In the genomic region with DNA sequence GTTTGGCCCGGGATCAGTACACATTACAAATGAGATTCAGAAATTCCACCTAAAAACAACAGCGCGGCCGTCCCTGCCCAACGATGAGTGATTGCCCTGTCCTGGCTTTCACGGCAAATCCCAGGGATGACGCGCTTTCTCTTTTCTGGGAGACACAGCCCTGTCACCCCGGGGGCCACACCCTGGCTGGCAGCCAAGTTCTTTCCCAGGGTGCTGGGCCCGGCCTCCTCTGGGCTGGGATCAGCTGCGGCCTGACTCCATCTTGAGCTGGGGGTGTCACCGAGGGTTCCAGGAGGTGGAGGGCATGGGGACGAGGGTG, we compare ENCODE assay signal across 24 cellular contexts.
DNase-seq lines count a peak whose midpoint lies in the region; ATAC-seq and TF ChIP-seq lines count a peak whose summit lies in the region.
"Had no signal": no experiment of that assay in that cellular context is flagged by ENCODE, and none has a peak within 500 bp of the region (broad histone marks: within the 10 kb centered on the region; RNA-seq: fewer than 3 reads in every experiment).

No MANE protein-coding gene starts in this region.

- no peak overlapping the region for H3K27ac ChIP-seq in lower lobe of right lung
- H3K27ac ChIP-seq: C4-2B, coronary artery, GM23248, KMS-11 had no signal

- no peaks in the 10 kb centered on the region for H3K9me3 ChIP-seq in lower lobe of right lung
- H3K9me3 ChIP-seq: breast epithelium had no signal

- H3K27me3 Mint-ChIP-seq in naive thymus-derived CD8-positive, alpha-beta T cell: peaks cover 4 to 10% (median 6%) of the 10 kb centered on the region in 5 donors
- H3K27me3 Mint-ChIP-seq: progenitor cell of endocrine pancreas had no signal

- no peak for TF ChIP-seq CTCF in choroid plexus epithelial cell (conservative IDR thresholded peaks at IDR 0.05; ENCODE audit: low read depth, low read length)
- TF ChIP-seq CTCF in lower lobe of right lung (IDR thresholded peaks at IDR 0.05): no peak

- peaks cover 3% of the 10 kb centered on the region for H3K36me3 ChIP-seq in lower lobe of right lung
- H3K36me3 ChIP-seq: breast epithelium had no signal

- H3K4me3 Mint-ChIP-seq in naive thymus-derived CD8-positive, alpha-beta T cell: no peak overlapping the region
- H3K4me3 Mint-ChIP-seq: activated CD8-positive, alpha-beta T cell treated with anti-CD3 and anti-CD28 coated beads, Interleukin-2, amount 10 ng/mL, durations not matched to agents 7 days and 5 days; effector memory CD8-positive, alpha-beta T cell had no signal

- peaks cover 11 to 18% (median 14%) of the 10 kb centered on the region in 4 donors for H3K4me1 Mint-ChIP-seq in naive thymus-derived CD8-positive, alpha-beta T cell

- H3K4me1 ChIP-seq in lower lobe of right lung: peaks cover 24% of the 10 kb centered on the region
- H3K4me1 ChIP-seq: breast epithelium had no signal

- intact Hi-C loops in lower lobe of right lung (cut with DNase I): no loop called here

- no peak for ATAC-seq in lower lobe of right lung
- no peak for ATAC-seq in naive thymus-derived CD8-positive, alpha-beta T cell
- ATAC-seq: activated CD8-positive, alpha-beta T cell treated with anti-CD3 and anti-CD28 coated beads, Interleukin-2, amount 10 ng/mL, durations not matched to agents 7 days and 5 days; effector memory CD8-positive, alpha-beta T cell had no signal

- H3K36me3 Mint-ChIP-seq in naive thymus-derived CD8-positive, alpha-beta T cell: peaks cover 0 to 4% (median 0%) of the 10 kb centered on the region in 3 donors

- POLR2A ChIA-PET in naive thymus-derived CD8-positive, alpha-beta T cell (lab: Charles Lee): no interaction called here

- no peak overlapping the region for H3K4me3 ChIP-seq in choroid plexus epithelial cell (ENCODE audit: low read depth, low read length)
- H3K4me3 ChIP-seq in lower lobe of right lung: no peak overlapping the region
- H3K4me3 ChIP-seq: breast epithelium, coronary artery, GM23248 had no signal

- H3K27ac Mint-ChIP-seq in naive thymus-derived CD8-positive, alpha-beta T cell: no peak overlapping the region
- H3K27ac Mint-ChIP-seq: activated CD8-positive, alpha-beta T cell treated with anti-CD3 and anti-CD28 coated beads, Interleukin-2, amount 10 ng/mL, durations not matched to agents 7 days and 5 days; progenitor cell of endocrine pancreas had no signal

- peaks cover 0 to 9% (median 4%) of the 10 kb centered on the region in 9 donors for H3K9me3 Mint-ChIP-seq in naive thymus-derived CD8-positive, alpha-beta T cell

- no peaks in the 10 kb centered on the region for H3K27me3 ChIP-seq in lower lobe of right lung (ENCODE audit: low read depth)
- H3K27me3 ChIP-seq: breast epithelium had no signal

- DNase-seq in AG08395 (ENCODE audit: low spot score) (peak; percentile 68), ELR (ENCODE audit: low read depth) (peak; percentile 53), choroid plexus epithelial cell (ENCODE audit: low read depth) (peak; percentile 19), lower lobe of right lung (peak; percentile 48), NCI-H2196 treated with DMSO at 0.1 percent for 48 hours (lab: John Stamatoyannopoulos, UW; ENCODE audit: unreplicated experiment) (no peak), NCI-H2227 (lab: John Stamatoyannopoulos, UW; ENCODE audit: unreplicated experiment) (no peak), NCI-H446 (lab: John Stamatoyannopoulos, UW) (no peak)
- DNase-seq in naive thymus-derived CD8-positive, alpha-beta T cell: no peak
- DNase-seq: activated CD4-positive, alpha-beta T cell treated with anti-CD3 and anti-CD28 coated beads for 1 hour; activated CD8-positive, alpha-beta T cell treated with anti-CD3 and anti-CD28 coated beads, Interleukin-2, amount 10 ng/mL, durations not matched to agents 7 days and 5 days; activated T-cell treated with anti-CD3 and anti-CD28 coated beads, Interleukin-2, amount 50 U/mL, for 1 hour; effector memory CD8-positive, alpha-beta T cell; GM23248; mammary epithelial cell; NCI-H1417 treated with DMSO at 0.1 percent for 48 hours; NCI-H2107; NCI-H69; small intestine; stimulated activated CD4-positive, alpha-beta T cell treated with anti-CD3 and anti-CD28 coated beads, Interleukin-1b, Interleukin-23, amount 100 ng/mL, for 48 hours had no signal

Comparison
In these comparisons a context has a peak if more than half of its experiments do, and no peak if none do; other contexts are left out.
1. DNase-seq: peak in AG08395 (single experiment), ELR (single experiment), choroid plexus epithelial cell (single experiment) and lower lobe of right lung (single experiment); none in naive thymus-derived CD8-positive, alpha-beta T cell (0 of 10), NCI-H2196 treated with DMSO at 0.1 percent for 48 hours (single experiment), NCI-H2227 (single experiment) and NCI-H446 (0 of 2).